ENCODE assay signal across 9 cellular contexts in the genomic region with DNA sequence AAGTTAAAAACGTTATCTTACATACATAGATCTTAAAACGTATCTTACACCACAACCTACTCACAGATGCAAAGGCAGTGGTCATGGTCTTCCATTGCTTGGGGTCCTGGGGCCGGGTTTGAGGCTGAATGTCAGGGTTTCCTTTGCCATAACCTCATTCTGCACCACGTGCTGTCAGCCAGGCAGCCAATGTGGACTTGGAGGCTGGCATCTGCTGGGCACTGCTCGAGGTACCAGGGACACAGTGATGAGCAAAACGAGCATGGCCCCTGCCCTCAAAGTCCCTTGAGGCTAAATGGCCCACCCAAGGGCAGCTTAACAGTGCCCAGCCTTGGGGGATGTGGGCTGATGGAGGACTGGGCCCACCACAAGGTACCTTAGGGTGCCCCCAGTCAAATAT. TPM values are rescaled to one million over a fixed set of nuclear protein-coding genes. Genes with fewer than 3 reads are reported as not detected.
DNase-seq lines count a peak whose midpoint lies in the region; ATAC-seq lines count a peak whose summit lies in the region.
"Had no signal": no experiment of that assay in that cellular context is flagged by ENCODE, and none has a peak within 500 bp of the region (broad histone marks: within the 10 kb centered on the region; RNA-seq: fewer than 3 reads in every experiment).

No MANE protein-coding gene starts in this region.

- H3K4me1 Mint-ChIP-seq in T-helper 2 cell treated with Interferon-gamma antibody and Interleukin-4, amounts not matched to agents 5 μg/mL and 100 μg/mL, for 36 hours (ENCODE audit: low read depth) = peaks cover 14% of the 10 kb centered on the region
- H3K4me1 Mint-ChIP-seq in activated CD4-positive, alpha-beta memory T cell treated with anti-CD3 and anti-CD28 coated beads, Interleukin-2, amount 10 ng/mL, durations not matched to agents 7 days and 5 days = peaks cover 31% of the 10 kb centered on the region

- no peak overlapping the region for H3K27ac Mint-ChIP-seq in T-helper 2 cell treated with Interferon-gamma antibody and Interleukin-4, amounts not matched to agents 5 μg/mL and 100 μg/mL, for 36 hours
- peak overlapping the region; percentile 61 for H3K27ac Mint-ChIP-seq in activated CD4-positive, alpha-beta memory T cell treated with anti-CD3 and anti-CD28 coated beads, Interleukin-2, amount 10 ng/mL, durations not matched to agents 7 days and 5 days

- peak overlapping the region; percentile 73 for H3K4me3 Mint-ChIP-seq in T-helper 2 cell treated with Interferon-gamma antibody and Interleukin-4, amounts not matched to agents 5 μg/mL and 100 μg/mL, for 36 hours
- H3K4me3 Mint-ChIP-seq in activated CD4-positive, alpha-beta memory T cell treated with anti-CD3 and anti-CD28 coated beads, Interleukin-2, amount 10 ng/mL, durations not matched to agents 7 days and 5 days = peak overlapping the region; percentile 78

- POLR2A ChIA-PET in activated CD4-positive, alpha-beta memory T cell treated with anti-CD3 and anti-CD28 coated beads, Interleukin-2, amount 10 ng/mL, durations not matched to agents 7 days and 5 days (lab: Charles Lee) = interaction anchor here (1.0 to 3.9 kb wide), 13 partner anchors 18 to 596 kb away, joined by 3 to 34 read pairs (median 6); partner anchors contain the start of genes GNA13 and RGS9

- no peaks in the 10 kb centered on the region for H3K36me3 ChIP-seq in subcutaneous abdominal adipose tissue (ENCODE audit: control insufficient read depth in 5 of 5, insufficient read depth in 5 of 5, low read length in 5 of 5)

- no peaks in the 10 kb centered on the region for H3K36me3 Mint-ChIP-seq in T-helper 2 cell treated with Interferon-gamma antibody and Interleukin-4, amounts not matched to agents 5 μg/mL and 100 μg/mL, for 36 hours (ENCODE audit: low read depth)
- peaks cover 1% of the 10 kb centered on the region for H3K36me3 Mint-ChIP-seq in activated CD4-positive, alpha-beta memory T cell treated with anti-CD3 and anti-CD28 coated beads, Interleukin-2, amount 10 ng/mL, durations not matched to agents 7 days and 5 days (ENCODE audit: low read depth)

- ATAC-seq in HG02588 (IDR thresholded peaks at IDR 0.05; ENCODE audit: unreplicated experiment) = no peak

- no peaks in the 10 kb centered on the region for H3K9me3 ChIP-seq in subcutaneous abdominal adipose tissue (ENCODE audit: control insufficient read depth in 5 of 5, low read length in 5 of 5)

- no peaks in the 10 kb centered on the region for H3K27me3 ChIP-seq in subcutaneous abdominal adipose tissue (ENCODE audit: control insufficient read depth in 5 of 5, insufficient read depth in 4 of 5, low read length in 5 of 5)

- H3K27me3 Mint-ChIP-seq in T-helper 2 cell treated with Interferon-gamma antibody and Interleukin-4, amounts not matched to agents 5 μg/mL and 100 μg/mL, for 36 hours (ENCODE audit: low read depth) = peaks cover 4% of the 10 kb centered on the region
- peaks cover 1% of the 10 kb centered on the region for H3K27me3 Mint-ChIP-seq in activated CD4-positive, alpha-beta memory T cell treated with anti-CD3 and anti-CD28 coated beads, Interleukin-2, amount 10 ng/mL, durations not matched to agents 7 days and 5 days

- CTCF ChIA-PET in activated CD4-positive, alpha-beta memory T cell treated with anti-CD3 and anti-CD28 coated beads, Interleukin-2, amount 10 ng/mL, durations not matched to agents 7 days and 5 days (lab: Charles Lee) = interaction anchor here (0.7 to 6.8 kb wide), 25 partner anchors 9 to 182 kb away, joined by 3 to 69 read pairs (median 5); partner anchors contain the start of genes GNA13, LRRC37A3 and RGS9

- DNase-seq in T-helper 2 cell treated with Interferon-gamma antibody and Interleukin-4, amounts not matched to agents 5 μg/mL and 100 μg/mL, for 36 hours (ENCODE audit: low spot score) = no peak
- DNase-seq in T-helper 2 cell (no peak), islet precursor cell (peak; percentile 41), NCI-H510A (lab: John Stamatoyannopoulos, UW) (no peak), NCI-H1436 (lab: John Stamatoyannopoulos, UW) (no peak)
- no peak for DNase-seq in activated CD4-positive, alpha-beta memory T cell treated with anti-CD3 and anti-CD28 coated beads, Interleukin-2, amount 10 ng/mL, durations not matched to agents 7 days and 5 days
- DNase-seq: KG1 had no signal

- H3K27ac ChIP-seq in subcutaneous abdominal adipose tissue (ENCODE audit: low read depth, low read length) = peak overlapping the region; percentile 94

- H3K4me1 ChIP-seq in subcutaneous abdominal adipose tissue (ENCODE audit: control insufficient read depth in 5 of 5, insufficient read depth in 5 of 5, low read length in 5 of 5) = peaks cover 5 to 36% (median 22%) of the 10 kb centered on the region in 5 donors

- H3K4me3 ChIP-seq in subcutaneous abdominal adipose tissue (ENCODE audit: low read depth in 1 of 5, low read length in 5 of 5) = peak overlapping the region; percentile 57 to 73 (median 68)

- H3K9me3 Mint-ChIP-seq in T-helper 2 cell treated with Interferon-gamma antibody and Interleukin-4, amounts not matched to agents 5 μg/mL and 100 μg/mL, for 36 hours = no peaks in the 10 kb centered on the region
- H3K9me3 Mint-ChIP-seq in activated CD4-positive, alpha-beta memory T cell treated with anti-CD3 and anti-CD28 coated beads, Interleukin-2, amount 10 ng/mL, durations not matched to agents 7 days and 5 days = no peaks in the 10 kb centered on the region

- H3K9ac ChIP-seq in subcutaneous abdominal adipose tissue (ENCODE audit: low read length in 5 of 5) = peak overlapping the region in 1 of 5 donors; percentile 82

RNA-seq across cellular contexts. Expression of gene RGS9, which starts 35.8 kb away (rescaled TPM):
- 10 to 100 TPM; 30.4 to 31.2 TPM for total RNA-seq in activated CD4-positive, alpha-beta memory T cell treated with anti-CD3 and anti-CD28 coated beads, Interleukin-2, amount 10 ng/mL, durations not matched to agents 7 days and 5 days

RNA-seq across cellular contexts. Expression of gene GNA13, which starts 44.8 kb away (rescaled TPM):
- total RNA-seq in activated CD4-positive, alpha-beta memory T cell treated with anti-CD3 and anti-CD28 coated beads, Interleukin-2, amount 10 ng/mL, durations not matched to agents 7 days and 5 days = 10 to 100 TPM; 95.1 TPM
